In the genomic region with DNA sequence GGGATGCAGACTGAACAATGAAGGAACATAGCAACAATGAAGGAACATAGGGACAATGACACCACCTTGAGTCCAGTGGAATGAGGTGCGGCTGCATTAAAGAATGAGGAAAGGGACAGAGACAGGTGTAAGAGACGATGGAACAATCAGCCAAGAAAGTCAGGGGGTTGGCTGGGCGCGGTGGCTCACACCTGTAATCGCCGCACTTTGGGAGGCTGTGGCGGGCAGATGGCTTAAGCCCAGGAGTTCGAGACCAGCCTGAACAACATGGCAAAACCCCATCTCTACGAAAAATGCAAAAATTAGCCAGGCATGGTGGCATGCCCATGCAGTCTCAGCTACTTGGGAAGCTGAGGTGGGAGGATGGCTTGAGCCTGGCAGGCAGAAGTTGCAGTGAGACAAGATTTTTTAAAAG, we compare ENCODE assay signal across 12 cellular contexts. TPM values are rescaled to one million over a fixed set of nuclear protein-coding genes. Genes with fewer than 3 reads are reported as not detected.
DNase-seq lines count a peak whose midpoint lies in the region; ATAC-seq and TF ChIP-seq lines count a peak whose summit lies in the region.
"Had no signal": no experiment of that assay in that cellular context is flagged by ENCODE, and none has a peak within 500 bp of the region (broad histone marks: within the 10 kb centered on the region; RNA-seq: fewer than 3 reads in every experiment).

No MANE protein-coding gene starts in this region.

- ATAC-seq in HG03460 (IDR thresholded peaks at IDR 0.05; ENCODE audit: unreplicated experiment) (no peak), HG02973 (IDR thresholded peaks at IDR 0.05; ENCODE audit: unreplicated experiment) (no peak)
- ATAC-seq: naive thymus-derived CD8-positive, alpha-beta T cell had no signal

- TF ChIP-seq POLR2A in spleen (IDR thresholded peaks at IDR 0.05), result no peak

- H3K36me3 ChIP-seq in OCI-LY7 (ENCODE audit: insufficient read depth, low read length), result no peaks in the 10 kb centered on the region
- no peaks in the 10 kb centered on the region for H3K36me3 ChIP-seq in spleen

- H3K27me3 ChIP-seq in spleen (replicated peaks in 1 of 7), result peaks cover 0 to 33% (median 8%) of the 10 kb centered on the region in 7 donors

- no peaks in the 10 kb centered on the region for H3K79me2 ChIP-seq in OCI-LY7 (ENCODE audit: insufficient read depth, low read depth, low read length)

- H3K9me3 ChIP-seq in OCI-LY7 (ENCODE audit: low read length), result no peaks in the 10 kb centered on the region
- no peaks in the 10 kb centered on the region for H3K9me3 ChIP-seq in spleen

- H3K4me3 ChIP-seq in OCI-LY7 (ENCODE audit: low read depth, low read length, poor library complexity, severe bottlenecking) (no peak overlapping the region), coronary artery (no peak overlapping the region), spleen (no peak overlapping the region)

- H3K9me2 ChIP-seq in OCI-LY7 (ENCODE audit: insufficient read depth, low read length), result no peaks in the 10 kb centered on the region

- POLR2A ChIA-PET in OCI-LY7 (lab: Charles Lee), result interaction anchor here (0.7 kb wide), 1 partner anchor 14 kb away, joined by 3 read pairs; no protein-coding TSS in a partner anchor

- H3K4me2 ChIP-seq in OCI-LY7 (ENCODE audit: low read length), result no peak overlapping the region

- CTCF ChIA-PET in OCI-LY7 (lab: Charles Lee; ENCODE audit: unreplicated experiment), result interaction anchor here (0.7 kb wide), 1 partner anchor 728 kb away, joined by 4 read pairs; no protein-coding TSS in a partner anchor

- H3K27ac ChIP-seq in OCI-LY7 (ENCODE audit: low read depth, low read length, poor library complexity, severe bottlenecking) (no peak overlapping the region), coronary artery (no peak overlapping the region), spleen (no peak overlapping the region)

- whole genome bisulfite sequencing in spleen, 5 donors, result 94 to 98% (median 97%) methylated on average over 9 of the region's 9 CpGs

- intact Hi-C loops in OCI-LY7 (cut with micrococcal nuclease; ENCODE audit: unreplicated experiment), result loop anchor here (5.0 to 10.0 kb wide), 2 partner anchors 169 to 212 kb away; partner anchors contain the start of genes MATCAP1 and TMEM208
- intact Hi-C loops in spleen (cut with DNase I; ENCODE audit: low total_unique reads), result no loop called here

- H2AFZ ChIP-seq in OCI-LY7 (ENCODE audit: low read length), result no peak overlapping the region

- peak; percentile 2 for DNase-seq in NCI-H146 treated with DMSO at 0.1 percent for 48 hours (lab: John Stamatoyannopoulos, UW; ENCODE audit: unreplicated experiment)
- no peak for DNase-seq in NCI-H146 (lab: John Stamatoyannopoulos, UW)
- DNase-seq in OCI-LY7 (ENCODE audit: low spot score), result no peak
- peak; percentile 55 for DNase-seq in coronary artery (ENCODE audit: low spot score)
- peak; percentile 38 for DNase-seq in spleen
- DNase-seq in NCI-H524 treated with DMSO at 0.1 percent for 48 hours (lab: John Stamatoyannopoulos, UW), result no peak
- DNase-seq: 8988T; effector memory CD4-positive, alpha-beta T cell; HFFc6; naive thymus-derived CD8-positive, alpha-beta T cell had no signal

- no TSS peak for BruUV-seq in OCI-LY7 (replicated peaks; lab: Mats Ljungman, UMichigan)

- H3K4me1 ChIP-seq in OCI-LY7 (ENCODE audit: insufficient read depth, low read length, poor library complexity, severe bottlenecking) (peaks cover 14% of the 10 kb centered on the region), spleen (peaks cover 5 to 26% (median 18%) of the 10 kb centered on the region in 6 donors)

- no peaks in the 10 kb centered on the region for H4K20me1 ChIP-seq in OCI-LY7 (ENCODE audit: insufficient read depth, low read length)

- TF ChIP-seq CTCF in OCI-LY7 (conservative IDR thresholded peaks at IDR 0.05; ENCODE audit: low read length), result 0 out of 2 replicates have a peak, but pooled peaks have one; percentile 23
- no peak for TF ChIP-seq CTCF in coronary artery (IDR thresholded peaks at IDR 0.05)
- TF ChIP-seq CTCF in spleen (IDR thresholded peaks at IDR 0.05 in 8 of 11, conservative IDR thresholded peaks at IDR 0.05 in 3 of 11), result no peak

RNA-seq across cellular contexts. Expression of gene CBFB, which starts 13.6 kb away (rescaled TPM):
- 93.5 and 187 TPM in 2 replicates for total RNA-seq in OCI-LY7 (2014; rRNA removed; shearing (Covaris generic))
- total RNA-seq in OCI-LY7 (2022), result 151 and 154 TPM in 2 replicates
- total RNA-seq in spleen, result 10 to 100 TPM; 55.8 to 80.4 (median 58.6) TPM
- 10 to 100 TPM; 22.7 to 35.1 (median 29.1) TPM for polyA plus RNA-seq in spleen

RNA-seq across cellular contexts. Expression of gene CES4A, which starts 26.9 kb away (rescaled TPM):
- 0.47 and 2.0 TPM in 2 replicates for total RNA-seq in OCI-LY7 (2014; rRNA removed; shearing (Covaris generic))
- total RNA-seq in OCI-LY7 (2022), result 0.38 and 0.41 TPM in 2 replicates
- 1 to 10 TPM; 5.0 to 9.1 (median 6.3) TPM for total RNA-seq in spleen
- polyA plus RNA-seq in spleen, result 1 to 10 TPM; 5.3 to 9.9 (median 8.0) TPM

RNA-seq across cellular contexts. Expression of gene CES3, which starts 54.3 kb away (rescaled TPM):
- 1.7 and 2.7 TPM in 2 replicates for total RNA-seq in OCI-LY7 (2014; rRNA removed; shearing (Covaris generic))
- total RNA-seq in OCI-LY7 (2022) (1.4 and 1.9 TPM in 2 replicates), spleen (1 to 10 TPM in 1 of 7 donors, under 1 TPM in 5, not detected in 1; 0.23 to 1.3 (median 0.33) TPM)
- under 1 TPM; 0.27 to 0.80 (median 0.43) TPM for polyA plus RNA-seq in spleen
- polyA plus RNA-seq: naive thymus-derived CD8-positive, alpha-beta T cell had no signal

Comparison
In these comparisons a context has a peak if more than half of its experiments do, and no peak if none do; other contexts are left out.
1. DNase-seq: peak in NCI-H146 treated with DMSO at 0.1 percent for 48 hours (single experiment), coronary artery (single experiment) and spleen (single experiment); none in NCI-H146 (single experiment), OCI-LY7 (single experiment) and NCI-H524 treated with DMSO at 0.1 percent for 48 hours (single experiment).